Comparison of ENCODE assay signal across 1 cellular context in the genomic region with DNA sequence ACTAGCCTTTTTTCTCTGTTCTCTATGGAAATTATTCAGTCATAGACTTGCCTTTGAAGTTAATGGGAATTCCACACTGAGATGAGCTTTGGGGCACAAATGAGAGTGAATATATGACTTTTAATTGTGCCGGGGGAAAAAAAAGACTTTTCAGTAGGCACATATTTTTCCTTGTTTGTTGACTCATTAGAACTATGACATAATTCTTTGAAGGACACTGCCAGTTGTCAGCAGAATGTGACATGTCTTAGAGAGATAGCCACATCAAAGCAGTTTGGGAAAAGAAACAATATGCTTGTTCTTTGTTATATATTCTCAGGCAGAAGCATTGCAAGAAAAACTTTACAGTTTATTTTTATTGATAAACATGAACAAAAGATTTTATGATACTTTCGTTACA.
A peak's percentile ranks its signal among the peaks of the same experiment; 100 is the strongest.
TF ChIP-seq lines count a peak whose summit lies in the region.

No MANE protein-coding gene starts in this region.

TF ChIP-seq in HEK293, 187 proteins besides CTCF, POLR2A, EP300 and RAD21 (continued from another document):
- TF ChIP-seq, protein P1, sequence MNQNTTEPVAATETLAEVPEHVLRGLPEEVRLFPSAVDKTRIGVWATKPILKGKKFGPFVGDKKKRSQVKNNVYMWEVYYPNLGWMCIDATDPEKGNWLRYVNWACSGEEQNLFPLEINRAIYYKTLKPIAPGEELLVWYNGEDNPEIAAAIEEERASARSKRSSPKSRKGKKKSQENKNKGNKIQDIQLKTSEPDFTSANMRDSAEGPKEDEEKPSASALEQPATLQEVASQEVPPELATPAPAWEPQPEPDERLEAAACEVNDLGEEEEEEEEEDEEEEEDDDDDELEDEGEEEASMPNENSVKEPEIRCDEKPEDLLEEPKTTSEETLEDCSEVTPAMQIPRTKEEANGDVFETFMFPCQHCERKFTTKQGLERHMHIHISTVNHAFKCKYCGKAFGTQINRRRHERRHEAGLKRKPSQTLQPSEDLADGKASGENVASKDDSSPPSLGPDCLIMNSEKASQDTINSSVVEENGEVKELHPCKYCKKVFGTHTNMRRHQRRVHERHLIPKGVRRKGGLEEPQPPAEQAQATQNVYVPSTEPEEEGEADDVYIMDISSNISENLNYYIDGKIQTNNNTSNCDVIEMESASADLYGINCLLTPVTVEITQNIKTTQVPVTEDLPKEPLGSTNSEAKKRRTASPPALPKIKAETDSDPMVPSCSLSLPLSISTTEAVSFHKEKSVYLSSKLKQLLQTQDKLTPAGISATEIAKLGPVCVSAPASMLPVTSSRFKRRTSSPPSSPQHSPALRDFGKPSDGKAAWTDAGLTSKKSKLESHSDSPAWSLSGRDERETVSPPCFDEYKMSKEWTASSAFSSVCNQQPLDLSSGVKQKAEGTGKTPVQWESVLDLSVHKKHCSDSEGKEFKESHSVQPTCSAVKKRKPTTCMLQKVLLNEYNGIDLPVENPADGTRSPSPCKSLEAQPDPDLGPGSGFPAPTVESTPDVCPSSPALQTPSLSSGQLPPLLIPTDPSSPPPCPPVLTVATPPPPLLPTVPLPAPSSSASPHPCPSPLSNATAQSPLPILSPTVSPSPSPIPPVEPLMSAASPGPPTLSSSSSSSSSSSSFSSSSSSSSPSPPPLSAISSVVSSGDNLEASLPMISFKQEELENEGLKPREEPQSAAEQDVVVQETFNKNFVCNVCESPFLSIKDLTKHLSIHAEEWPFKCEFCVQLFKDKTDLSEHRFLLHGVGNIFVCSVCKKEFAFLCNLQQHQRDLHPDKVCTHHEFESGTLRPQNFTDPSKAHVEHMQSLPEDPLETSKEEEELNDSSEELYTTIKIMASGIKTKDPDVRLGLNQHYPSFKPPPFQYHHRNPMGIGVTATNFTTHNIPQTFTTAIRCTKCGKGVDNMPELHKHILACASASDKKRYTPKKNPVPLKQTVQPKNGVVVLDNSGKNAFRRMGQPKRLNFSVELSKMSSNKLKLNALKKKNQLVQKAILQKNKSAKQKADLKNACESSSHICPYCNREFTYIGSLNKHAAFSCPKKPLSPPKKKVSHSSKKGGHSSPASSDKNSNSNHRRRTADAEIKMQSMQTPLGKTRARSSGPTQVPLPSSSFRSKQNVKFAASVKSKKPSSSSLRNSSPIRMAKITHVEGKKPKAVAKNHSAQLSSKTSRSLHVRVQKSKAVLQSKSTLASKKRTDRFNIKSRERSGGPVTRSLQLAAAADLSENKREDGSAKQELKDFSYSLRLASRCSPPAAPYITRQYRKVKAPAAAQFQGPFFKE (tag by site-specific recombination; IDR thresholded peaks at IDR 0.05; ENCODE audit: borderline replicate concordance) = no peak
- TF ChIP-seq ZNF394 (tag by site-specific recombination; IDR thresholded peaks at IDR 0.05; ENCODE audit: borderline replicate concordance) (no peak), PRDM1 (tag by site-specific recombination; IDR thresholded peaks at IDR 0.05) (peak; percentile 67), ZNF707 (tag by site-specific recombination; IDR thresholded peaks at IDR 0.05) (no peak), ZNF324 (tag by site-specific recombination; IDR thresholded peaks at IDR 0.05) (no peak), ZNF184 (tag by site-specific recombination; IDR thresholded peaks at IDR 0.05) (0 out of 2 replicates have a peak, but pooled peaks have one; percentile 16)
- TF ChIP-seq, protein P2, sequence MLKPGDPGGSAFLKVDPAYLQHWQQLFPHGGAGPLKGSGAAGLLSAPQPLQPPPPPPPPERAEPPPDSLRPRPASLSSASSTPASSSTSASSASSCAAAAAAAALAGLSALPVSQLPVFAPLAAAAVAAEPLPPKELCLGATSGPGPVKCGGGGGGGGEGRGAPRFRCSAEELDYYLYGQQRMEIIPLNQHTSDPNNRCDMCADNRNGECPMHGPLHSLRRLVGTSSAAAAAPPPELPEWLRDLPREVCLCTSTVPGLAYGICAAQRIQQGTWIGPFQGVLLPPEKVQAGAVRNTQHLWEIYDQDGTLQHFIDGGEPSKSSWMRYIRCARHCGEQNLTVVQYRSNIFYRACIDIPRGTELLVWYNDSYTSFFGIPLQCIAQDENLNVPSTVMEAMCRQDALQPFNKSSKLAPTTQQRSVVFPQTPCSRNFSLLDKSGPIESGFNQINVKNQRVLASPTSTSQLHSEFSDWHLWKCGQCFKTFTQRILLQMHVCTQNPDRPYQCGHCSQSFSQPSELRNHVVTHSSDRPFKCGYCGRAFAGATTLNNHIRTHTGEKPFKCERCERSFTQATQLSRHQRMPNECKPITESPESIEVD (tag by site-specific recombination; IDR thresholded peaks at IDR 0.05) = peak; percentile 78
- TF ChIP-seq, protein P3, sequence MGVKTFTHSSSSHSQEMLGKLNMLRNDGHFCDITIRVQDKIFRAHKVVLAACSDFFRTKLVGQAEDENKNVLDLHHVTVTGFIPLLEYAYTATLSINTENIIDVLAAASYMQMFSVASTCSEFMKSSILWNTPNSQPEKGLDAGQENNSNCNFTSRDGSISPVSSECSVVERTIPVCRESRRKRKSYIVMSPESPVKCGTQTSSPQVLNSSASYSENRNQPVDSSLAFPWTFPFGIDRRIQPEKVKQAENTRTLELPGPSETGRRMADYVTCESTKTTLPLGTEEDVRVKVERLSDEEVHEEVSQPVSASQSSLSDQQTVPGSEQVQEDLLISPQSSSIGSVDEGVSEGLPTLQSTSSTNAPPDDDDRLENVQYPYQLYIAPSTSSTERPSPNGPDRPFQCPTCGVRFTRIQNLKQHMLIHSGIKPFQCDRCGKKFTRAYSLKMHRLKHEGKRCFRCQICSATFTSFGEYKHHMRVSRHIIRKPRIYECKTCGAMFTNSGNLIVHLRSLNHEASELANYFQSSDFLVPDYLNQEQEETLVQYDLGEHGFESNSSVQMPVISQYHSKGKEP (tag by site-specific recombination; IDR thresholded peaks at IDR 0.05) = 0 out of 2 replicates have a peak, but pooled peaks have one; percentile 37
